Comparison of ENCODE assay signal across 5 cellular contexts in genomic region chr12:112102746-112103145, GRCh38. TPM values are rescaled to one million over a fixed set of nuclear protein-coding genes. Genes with fewer than 3 reads are reported as not detected.
DNase-seq lines count a peak whose midpoint lies in the region; ATAC-seq and TF ChIP-seq lines count a peak whose summit lies in the region.
"Not testable (repeated sequence)": the region's sequence is repeated elsewhere in the genome, so short reads cannot be mapped to it uniquely, and the experiment has no call there.

No MANE protein-coding gene starts in this region.

- intact Hi-C loops in activated CD4-positive, alpha-beta T cell treated with anti-CD3 and anti-CD28 coated beads for 36 hours (cut with DNase I, micrococcal nuclease); left ventricle myocardium inferior (cut with micrococcal nuclease); psoas muscle (cut with DNase I): not testable (repeated sequence)

- TF ChIP-seq CTCF in left ventricle myocardium inferior (IDR thresholded peaks at IDR 0.05; ENCODE audit: borderline replicate concordance); psoas muscle (IDR thresholded peaks at IDR 0.05): not testable (repeated sequence)

- peaks cover 70% of the 10 kb centered on the region for H3K4me1 Mint-ChIP-seq in activated CD4-positive, alpha-beta T cell treated with anti-CD3 and anti-CD28 coated beads for 36 hours
- H3K4me1 Mint-ChIP-seq in activated naive CD8-positive, alpha-beta T cell treated with anti-CD3 and anti-CD28 coated beads for 36 hours = peaks cover 51% of the 10 kb centered on the region

- not testable (repeated sequence) for H3K4me3 Mint-ChIP-seq in activated CD4-positive, alpha-beta T cell treated with anti-CD3 and anti-CD28 coated beads for 36 hours; activated naive CD8-positive, alpha-beta T cell treated with anti-CD3 and anti-CD28 coated beads for 36 hours

- WGBS in psoas muscle, 3 donors = 92 to 94% (median 93%) methylated on average over 19 of the region's 19 CpGs

- POLR2A ChIA-PET in activated CD4-positive, alpha-beta T cell treated with anti-CD3 and anti-CD28 coated beads for 36 hours (lab: Charles Lee) = interaction anchor here (0.6 kb wide), 1 partner anchor 37 kb away, joined by 9 read pairs; no protein-coding TSS in a partner anchor

- CTCF ChIA-PET in activated CD4-positive, alpha-beta T cell treated with anti-CD3 and anti-CD28 coated beads for 36 hours (lab: Charles Lee) = not testable (repeated sequence)

- not testable (repeated sequence) for H3K4me3 ChIP-seq in left ventricle myocardium inferior, psoas muscle

- H3K27ac ChIP-seq in left ventricle myocardium inferior (replicated peaks) = peak overlapping the region; percentile 3
- H3K27ac ChIP-seq in psoas muscle = peak overlapping the region; percentile 17

- H3K27me3 Mint-ChIP-seq in activated CD4-positive, alpha-beta T cell treated with anti-CD3 and anti-CD28 coated beads for 36 hours; activated naive CD8-positive, alpha-beta T cell treated with anti-CD3 and anti-CD28 coated beads for 36 hours: not testable (repeated sequence)

- H3K36me3 Mint-ChIP-seq in activated CD4-positive, alpha-beta T cell treated with anti-CD3 and anti-CD28 coated beads for 36 hours (ENCODE audit: low read depth) = peaks cover 66% of the 10 kb centered on the region
- peaks cover 61% of the 10 kb centered on the region for H3K36me3 Mint-ChIP-seq in activated naive CD8-positive, alpha-beta T cell treated with anti-CD3 and anti-CD28 coated beads for 36 hours

- H3K27me3 ChIP-seq in left ventricle myocardium inferior (ENCODE audit: low read depth); psoas muscle (ENCODE audit: insufficient read depth in 3 of 3, low read length in 2 of 3): not testable (repeated sequence)

- peaks cover 52% of the 10 kb centered on the region for H3K4me1 ChIP-seq in left ventricle myocardium inferior
- peaks cover 39% of the 10 kb centered on the region for H3K4me1 ChIP-seq in psoas muscle

- not testable (repeated sequence) for DNase-seq in activated CD4-positive, alpha-beta T cell treated with anti-CD3 and anti-CD28 coated beads for 36 hours; activated naive CD8-positive, alpha-beta T cell treated with anti-CD3 and anti-CD28 coated beads for 36 hours; left ventricle myocardium inferior; psoas muscle
- peak; percentile 69 for DNase-seq in mesenteric fat pad (ENCODE audit: low spot score)

- not testable (repeated sequence) for H3K9me3 ChIP-seq in left ventricle myocardium inferior (replicated peaks); psoas muscle

- not testable (repeated sequence) for H3K9me3 Mint-ChIP-seq in activated CD4-positive, alpha-beta T cell treated with anti-CD3 and anti-CD28 coated beads for 36 hours (ENCODE audit: low read depth); activated naive CD8-positive, alpha-beta T cell treated with anti-CD3 and anti-CD28 coated beads for 36 hours

- peak overlapping the region; percentile 58 for H3K27ac Mint-ChIP-seq in activated CD4-positive, alpha-beta T cell treated with anti-CD3 and anti-CD28 coated beads for 36 hours
- peak overlapping the region; percentile 8 for H3K27ac Mint-ChIP-seq in activated naive CD8-positive, alpha-beta T cell treated with anti-CD3 and anti-CD28 coated beads for 36 hours

- H3K36me3 ChIP-seq in left ventricle myocardium inferior (peaks cover 28% of the 10 kb centered on the region), psoas muscle (ENCODE audit: insufficient read depth in 1 of 2, low read depth in 1 of 2) (peaks cover 4 to 54% of the 10 kb centered on the region in 2 donors)

- not testable (repeated sequence) for ATAC-seq in activated CD4-positive, alpha-beta T cell treated with anti-CD3 and anti-CD28 coated beads for 36 hours; psoas muscle

RNA-seq across cellular contexts. Expression of gene NAA25, which starts 5.8 kb away (rescaled TPM):
- total RNA-seq in activated CD4-positive, alpha-beta T cell treated with anti-CD3 and anti-CD28 coated beads for 36 hours = 10 to 100 TPM; 50.9 to 58.5 TPM
- 10 to 100 TPM; 51.3 to 54.9 TPM for total RNA-seq in activated naive CD8-positive, alpha-beta T cell treated with anti-CD3 and anti-CD28 coated beads for 36 hours
- total RNA-seq in left ventricle myocardium inferior = 13.7 TPM
- total RNA-seq in mesenteric fat pad = 31.6 TPM
- 10 to 100 TPM; 28.1 to 46.5 (median 42.0) TPM for total RNA-seq in psoas muscle
- 10 to 100 TPM; 10.9 to 27.3 (median 12.3) TPM for polyA plus RNA-seq in psoas muscle

RNA-seq across cellular contexts. Expression of gene TRAFD1, which starts 22.6 kb away (rescaled TPM):
- 10 to 100 TPM; 52.5 to 54.1 TPM for total RNA-seq in activated CD4-positive, alpha-beta T cell treated with anti-CD3 and anti-CD28 coated beads for 36 hours
- 10 to 100 TPM; 49.6 to 49.8 TPM for total RNA-seq in activated naive CD8-positive, alpha-beta T cell treated with anti-CD3 and anti-CD28 coated beads for 36 hours
- 19.8 TPM for total RNA-seq in left ventricle myocardium inferior
- 17.4 TPM for total RNA-seq in mesenteric fat pad
- 10 to 100 TPM; 10.1 to 21.0 (median 18.0) TPM for total RNA-seq in psoas muscle
- 10 to 100 TPM in 1 of 3 donors, 1 to 10 TPM in 2; 5.0 to 20.4 (median 9.3) TPM for polyA plus RNA-seq in psoas muscle
